1 cellular context compared by ENCODE assay signal in the genomic region with DNA sequence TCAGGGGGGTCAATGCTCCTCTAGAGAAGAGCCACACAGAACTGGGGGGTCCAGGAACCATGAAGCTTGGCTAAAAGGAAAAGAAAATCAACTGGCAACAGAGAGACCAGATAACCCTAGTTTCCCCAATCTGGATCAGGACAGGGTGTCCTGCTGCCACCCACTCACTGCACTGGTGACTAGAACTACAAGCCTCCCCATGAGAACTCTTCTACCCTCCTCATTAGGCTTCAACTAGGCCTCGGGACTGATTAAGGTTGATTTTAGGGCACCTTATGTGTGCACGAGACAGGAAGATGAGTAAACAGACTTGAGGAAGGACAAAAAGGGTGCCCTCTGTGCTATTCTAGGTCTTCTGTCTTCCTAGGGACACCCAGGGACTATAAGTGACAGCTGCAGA.
TF ChIP-seq lines count a peak whose summit lies in the region.

No MANE protein-coding gene starts in this region.

TF ChIP-seq in GM12878, 131 proteins besides CTCF, POLR2A, EP300 and RAD21:
- no peak for TF ChIP-seq ZNF622 (IDR thresholded peaks at IDR 0.05)
